ENCODE assay signal across 8 cellular contexts in genomic region chr6:131923356-131923755, GRCh38. TPM values are rescaled to one million over a fixed set of nuclear protein-coding genes. Genes with fewer than 3 reads are reported as not detected.
DNase-seq lines count a peak whose midpoint lies in the region; ATAC-seq, FAIRE-seq and TF ChIP-seq lines count a peak whose summit lies in the region.

No MANE protein-coding gene starts in this region.

- H3K79me1 ChIP-seq in mesenchymal stem cell (replicated peaks; ENCODE audit: low read length, poor library complexity, severe bottlenecking), result no peaks in the 10 kb centered on the region

- H3K4me2 ChIP-seq in PC-3 (ENCODE audit: low read length), result no peak overlapping the region
- H3K4me2 ChIP-seq in mesenchymal stem cell (ENCODE audit: low read length, poor library complexity, severe bottlenecking), result no peak overlapping the region

- H3K4ac ChIP-seq in mesenchymal stem cell (ENCODE audit: low read depth in 1 of 2, low read length in 2 of 2), result no peak overlapping the region

- intact Hi-C loops in PC-3 (cut with micrococcal nuclease), result no loop called here

- H2AK5ac ChIP-seq in mesenchymal stem cell (ENCODE audit: low read length, severe bottlenecking), result no peak overlapping the region

- H2BK15ac ChIP-seq in mesenchymal stem cell (ENCODE audit: low read depth, poor library complexity, severe bottlenecking), result no peak overlapping the region

- no peak overlapping the region for H3K14ac ChIP-seq in mesenchymal stem cell (ENCODE audit: low read length in 2 of 2)

- H2AFZ ChIP-seq in PC-3 (ENCODE audit: low read length) (no peak overlapping the region), mesenchymal stem cell (ENCODE audit: low read depth, low read length) (no peak overlapping the region)

- no peak overlapping the region for H2BK120ac ChIP-seq in mesenchymal stem cell (ENCODE audit: low read depth, low read length)

- H3K27me3 ChIP-seq in PC-3 (ENCODE audit: low read length) (no peaks in the 10 kb centered on the region), bronchial epithelial cell (ENCODE audit: control insufficient read depth, insufficient read depth, low read length) (no peaks in the 10 kb centered on the region), mesenchymal stem cell (ENCODE audit: control insufficient read depth in 1 of 2, insufficient read depth in 1 of 2, low read length in 2 of 2) (no peaks in the 10 kb centered on the region)
- no peaks in the 10 kb centered on the region for H3K27me3 ChIP-seq in effector memory CD4-positive, alpha-beta T cell (replicated peaks; ENCODE audit: control insufficient read depth, insufficient read depth, low read length, poor library complexity, severe bottlenecking)

- no peak for FAIRE-seq in bronchial epithelial cell (lab: Jason Lieb, UNC)

- peak; percentile 63 for DNase-seq in A172 (ENCODE audit: low spot score)
- DNase-seq in ELF-1 (ENCODE audit: low read depth, low spot score), result peak; percentile 78
- DNase-seq in PC-3, result peak; percentile 67
- peak; percentile 48 for DNase-seq in bronchial epithelial cell (ENCODE audit: low read depth)
- DNase-seq in mesenchymal stem cell, result peak; percentile 59
- no peak for DNase-seq in germinal center (ENCODE audit: low spot score)
- no peak for DNase-seq in effector memory CD4-positive, alpha-beta T cell

- H3K18ac ChIP-seq in mesenchymal stem cell (ENCODE audit: low read depth in 1 of 2, low read length in 2 of 2), result no peak overlapping the region

- CTCF ChIA-PET in PC-3 (lab: Charles Lee), result no interaction called here

- no peak overlapping the region for H3K4me3 ChIP-seq in PC-3 (ENCODE audit: low read length)
- no peak overlapping the region for H3K4me3 ChIP-seq in bronchial epithelial cell (ENCODE audit: low read depth, low read length)
- H3K4me3 ChIP-seq in mesenchymal stem cell (ENCODE audit: insufficient read depth in 1 of 2, low read depth in 1 of 2, low read length in 2 of 2), result no peak overlapping the region
- no peak overlapping the region for H3K4me3 ChIP-seq in effector memory CD4-positive, alpha-beta T cell (ENCODE audit: insufficient read depth, low read depth, low read length, poor library complexity, severe bottlenecking)

- no peak overlapping the region for H2BK12ac ChIP-seq in mesenchymal stem cell (ENCODE audit: low read length in 2 of 2)

- no peak overlapping the region for H3K27ac ChIP-seq in PC-3 (ENCODE audit: low read length)
- H3K27ac ChIP-seq in mesenchymal stem cell (ENCODE audit: low read length, poor library complexity, severe bottlenecking), result no peak overlapping the region
- no peak overlapping the region for H3K27ac ChIP-seq in effector memory CD4-positive, alpha-beta T cell (ENCODE audit: insufficient read depth, low read length, poor library complexity, severe bottlenecking)

- ATAC-seq in HG03442 (IDR thresholded peaks at IDR 0.05; ENCODE audit: unreplicated experiment), result peak; percentile 58
- no peak; the same call in 1 of the 2 replicates for ATAC-seq in PC-3

- no peak overlapping the region for H4K91ac ChIP-seq in mesenchymal stem cell (ENCODE audit: low read length)

- POLR2A ChIA-PET in PC-3 (lab: Charles Lee; ENCODE audit: unreplicated experiment), result no interaction called here

- H2BK5ac ChIP-seq in mesenchymal stem cell (ENCODE audit: low read depth, low read length, poor library complexity, severe bottlenecking), result no peak overlapping the region

- WGBS in mesenchymal stem cell, result 20% methylated on average over 2 of the region's 2 CpGs

- H3K4me1 ChIP-seq in PC-3 (ENCODE audit: insufficient read depth, low read length) (peaks cover 4% of the 10 kb centered on the region; the same call in 1 of the 2 replicates), mesenchymal stem cell (ENCODE audit: control insufficient read depth, insufficient read depth, low read depth, low read length) (no peaks in the 10 kb centered on the region)
- H3K4me1 ChIP-seq in effector memory CD4-positive, alpha-beta T cell (ENCODE audit: control insufficient read depth, insufficient read depth, low read length, poor library complexity, severe bottlenecking), result no peaks in the 10 kb centered on the region

- H3K79me2 ChIP-seq in PC-3 (ENCODE audit: low read length), result no peaks in the 10 kb centered on the region

- H3K9ac ChIP-seq in PC-3 (ENCODE audit: low read length) (no peak overlapping the region), mesenchymal stem cell (ENCODE audit: low read length) (no peak overlapping the region)

- BruUV-seq in PC-3 (replicated peaks; lab: Mats Ljungman, UMichigan), result no TSS peak

- H3K23ac ChIP-seq in mesenchymal stem cell (ENCODE audit: low read length in 2 of 2), result no peak overlapping the region

- H3K36me3 ChIP-seq in PC-3 (ENCODE audit: low read depth, low read length) (no peaks in the 10 kb centered on the region; the same call in 1 of the 2 replicates), bronchial epithelial cell (ENCODE audit: control insufficient read depth, insufficient read depth, low read length) (no peaks in the 10 kb centered on the region), mesenchymal stem cell (ENCODE audit: control insufficient read depth in 1 of 2, insufficient read depth in 2 of 2, low read depth in 1 of 2, low read length in 2 of 2) (no peaks in the 10 kb centered on the region)
- no peaks in the 10 kb centered on the region for H3K36me3 ChIP-seq in effector memory CD4-positive, alpha-beta T cell (ENCODE audit: control insufficient read depth, insufficient read depth, low read length)

- no peaks in the 10 kb centered on the region for H3K9me2 ChIP-seq in PC-3 (replicated peaks; ENCODE audit: low read length)

- peak; percentile 75 for TF ChIP-seq CTCF in PC-3 (conservative IDR thresholded peaks at IDR 0.05; ENCODE audit: low read depth, low read length)
- TF ChIP-seq CTCF in bronchial epithelial cell (IDR thresholded peaks at IDR 0.05; ENCODE audit: insufficient read depth, low read length, severe bottlenecking), result peak; percentile 78

- H3K9me3 ChIP-seq in PC-3 (ENCODE audit: low read length) (no peaks in the 10 kb centered on the region), mesenchymal stem cell (ENCODE audit: control insufficient read depth, low read length) (peaks cover 11% of the 10 kb centered on the region)
- no peaks in the 10 kb centered on the region for H3K9me3 ChIP-seq in effector memory CD4-positive, alpha-beta T cell (ENCODE audit: control insufficient read depth, low read length)

- H4K20me1 ChIP-seq in PC-3 (ENCODE audit: low read length), result no peaks in the 10 kb centered on the region

- no peaks in the 10 kb centered on the region for H3F3A ChIP-seq in PC-3 (ENCODE audit: low read length, unreplicated experiment)

- no peak overlapping the region for H4K8ac ChIP-seq in mesenchymal stem cell (ENCODE audit: low read length)

RNA-seq across cellular contexts. Expression of gene CCN2, which starts 27.8 kb away (rescaled TPM):
- 42.1 and 42.6 TPM in 2 replicates for total RNA-seq in A172 (2014; rRNA removed; shearing (Covaris generic))
- total RNA-seq in PC-3 (2014; rRNA removed) (33.2 and 34.4 TPM in 2 replicates), bronchial epithelial cell (1.3 and 2.6 TPM in 2 replicates)
- 252 TPM for polyA plus RNA-seq in mesenchymal stem cell (2013, experiment 1 of 2)
- 259 TPM for polyA plus RNA-seq in mesenchymal stem cell (2013, experiment 2 of 2)

Comparison
In these comparisons a context has a peak if more than half of its experiments do, and no peak if none do; other contexts are left out.
1. DNase-seq: peak in A172 (single experiment), ELF-1 (single experiment), PC-3 (single experiment), bronchial epithelial cell (single experiment) and mesenchymal stem cell (single experiment); none in germinal center (single experiment) and effector memory CD4-positive, alpha-beta T cell (0 of 3).